In the genomic region with DNA sequence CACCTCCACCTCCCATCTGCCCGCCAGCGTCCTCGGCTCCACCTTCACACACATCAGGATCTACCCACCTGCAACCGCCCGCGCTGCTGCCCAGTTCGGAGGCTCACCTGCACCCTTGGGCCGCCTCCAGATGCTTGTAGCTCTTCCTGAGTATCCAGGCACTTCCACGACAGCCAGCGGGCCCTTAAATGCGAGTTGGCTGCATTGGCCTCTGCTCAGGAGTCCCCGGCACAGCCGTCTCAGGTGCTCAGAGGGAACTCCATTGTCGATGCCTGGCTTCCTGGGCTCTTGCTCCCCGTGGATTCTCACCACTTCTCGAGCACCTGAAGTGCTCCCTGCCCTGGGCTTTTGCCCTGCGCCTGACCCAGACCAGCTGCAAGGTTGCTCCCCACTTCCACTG, we compare ENCODE assay signal across 23 cellular contexts.
"Had no signal": no experiment of that assay in that cellular context is flagged by ENCODE, and none has a peak within 500 bp of the region (broad histone marks: within the 10 kb centered on the region; RNA-seq: fewer than 3 reads in every experiment).

No MANE protein-coding gene starts in this region.

- ATAC-seq: activated CD4-positive, alpha-beta T cell treated with anti-CD3 and anti-CD28 coated beads for 36 hours; activated CD8-positive, alpha-beta memory T cell treated with anti-CD3 and anti-CD28 coated beads, Interleukin-2, amount 10 ng/mL, durations not matched to agents 7 days and 5 days; left lobe of liver; WTC11 had no signal

- H3K36me3 ChIP-seq: cardiac muscle cell, sigmoid colon, thyroid gland had no signal

- H3K4me3 ChIP-seq: cardiac muscle cell, dorsolateral prefrontal cortex, sigmoid colon, thyroid gland had no signal

- H3K9me3 ChIP-seq: sigmoid colon, thyroid gland had no signal

- H3K4me3 Mint-ChIP-seq: activated CD4-positive, alpha-beta memory T cell treated with anti-CD3 and anti-CD28 coated beads for 36 hours; activated CD4-positive, alpha-beta T cell treated with anti-CD3 and anti-CD28 coated beads for 36 hours; activated CD8-positive, alpha-beta memory T cell treated with anti-CD3 and anti-CD28 coated beads, Interleukin-2, amount 10 ng/mL, durations not matched to agents 7 days and 5 days; activated naive CD8-positive, alpha-beta T cell treated with anti-CD3 and anti-CD28 coated beads, Interleukin-2, amount 10 ng/mL, durations not matched to agents 7 days and 5 days; endodermal cell; nephron; T-helper 2 cell treated with Interferon-gamma antibody and Interleukin-4, amounts not matched to agents 5 μg/mL and 100 μg/mL, for 36 hours; WTC11 had no signal

- H3K36me3 Mint-ChIP-seq: activated CD4-positive, alpha-beta memory T cell treated with anti-CD3 and anti-CD28 coated beads for 36 hours; activated naive CD8-positive, alpha-beta T cell treated with anti-CD3 and anti-CD28 coated beads, Interleukin-2, amount 10 ng/mL, durations not matched to agents 7 days and 5 days; WTC11 had no signal

- DNase-seq: activated CD4-positive, alpha-beta memory T cell treated with anti-CD3 and anti-CD28 coated beads for 36 hours; activated CD4-positive, alpha-beta T cell treated with anti-CD3 and anti-CD28 coated beads for 36 hours; activated CD8-positive, alpha-beta memory T cell treated with anti-CD3 and anti-CD28 coated beads, Interleukin-2, amount 10 ng/mL, durations not matched to agents 7 days and 5 days; activated naive CD4-positive, alpha-beta T cell; activated naive CD8-positive, alpha-beta T cell treated with anti-CD3 and anti-CD28 coated beads, Interleukin-2, amount 10 ng/mL, durations not matched to agents 7 days and 5 days; amygdala; dorsolateral prefrontal cortex; endodermal cell; foreskin melanocyte; hypothalamus; midbrain; nucleus accumbens; sigmoid colon; stimulated activated CD4-positive, alpha-beta T cell treated with anti-CD3 and anti-CD28 coated beads, Interleukin-4, amount 100 ng/mL, for 4 hours; stimulated activated naive CD4-positive, alpha-beta T cell treated with Interleukin-2 at 50 U/mL for 16 hours; thyroid gland had no signal

- FAIRE-seq: keratinocyte, TTC549 had no signal

- H3K27me3 ChIP-seq: sigmoid colon, thyroid gland had no signal

- H3K9me3 Mint-ChIP-seq: activated CD4-positive, alpha-beta memory T cell treated with anti-CD3 and anti-CD28 coated beads for 36 hours; activated naive CD8-positive, alpha-beta T cell treated with anti-CD3 and anti-CD28 coated beads, Interleukin-2, amount 10 ng/mL, durations not matched to agents 7 days and 5 days; endodermal cell; nephron; T-helper 2 cell treated with Interferon-gamma antibody and Interleukin-4, amounts not matched to agents 5 μg/mL and 100 μg/mL, for 36 hours; WTC11 had no signal

- H3K27ac Mint-ChIP-seq: activated CD4-positive, alpha-beta memory T cell treated with anti-CD3 and anti-CD28 coated beads for 36 hours; activated CD4-positive, alpha-beta T cell treated with anti-CD3 and anti-CD28 coated beads for 36 hours; activated CD8-positive, alpha-beta memory T cell treated with anti-CD3 and anti-CD28 coated beads, Interleukin-2, amount 10 ng/mL, durations not matched to agents 7 days and 5 days; activated naive CD8-positive, alpha-beta T cell treated with anti-CD3 and anti-CD28 coated beads, Interleukin-2, amount 10 ng/mL, durations not matched to agents 7 days and 5 days; endodermal cell; nephron; T-helper 2 cell treated with Interferon-gamma antibody and Interleukin-4, amounts not matched to agents 5 μg/mL and 100 μg/mL, for 36 hours; WTC11 had no signal

- H3K27ac ChIP-seq: dorsolateral prefrontal cortex, sigmoid colon, thyroid gland had no signal
